12 cellular contexts compared by ENCODE assay signal in the genomic region with DNA sequence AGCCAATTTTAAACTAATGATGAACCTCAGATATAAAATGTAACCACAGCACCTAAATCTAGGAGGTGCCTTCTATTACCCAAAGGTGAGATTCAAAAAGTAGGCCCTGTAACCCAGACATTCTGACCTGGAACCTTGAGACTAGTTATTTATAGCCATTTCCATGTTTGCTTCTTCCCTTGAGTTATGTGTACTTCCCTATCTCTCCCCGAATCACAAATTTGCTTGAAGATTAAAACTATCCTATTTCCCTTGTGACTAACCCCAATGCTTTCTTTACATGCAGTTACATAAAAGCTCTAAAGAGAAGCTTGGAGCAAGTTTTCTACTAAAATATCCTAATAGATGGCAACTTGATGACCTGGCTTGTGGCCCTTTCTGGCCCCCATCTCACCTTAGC. TPM values are rescaled to one million over a fixed set of nuclear protein-coding genes. Genes with fewer than 3 reads are reported as not detected.
"Had no signal": no experiment of that assay in that cellular context is flagged by ENCODE, and none has a peak within 500 bp of the region (broad histone marks: within the 10 kb centered on the region; RNA-seq: fewer than 3 reads in every experiment).

No MANE protein-coding gene starts in this region.

- H2AFZ ChIP-seq: GM23248, GM23338 had no signal

- H3K4me3 ChIP-seq: GM23248, GM23338, HAP-1 had no signal

- H3K4me2 ChIP-seq: GM23338 had no signal

- H3K9ac ChIP-seq: GM23248 had no signal

- H3K4me3 Mint-ChIP-seq: GM23338, H9, HFFc6 had no signal

- H3K9me3 Mint-ChIP-seq: GM23338, HFFc6 had no signal

- H3K27ac Mint-ChIP-seq: GM23338, H9, HFFc6 had no signal

- H3K27ac ChIP-seq: GM23248 had no signal

- ATAC-seq: GM23338, HCT116 had no signal

- DNase-seq: GM23248, GOT3, H7, H9, HCEC 1CT, HFFc6 had no signal

- FAIRE-seq: H1, H54 had no signal

RNA-seq across cellular contexts. Expression of a gene that starts 32.6 kb away (rescaled TPM):
- total RNA-seq: GM23248, GM23338, H1, H4, H7, H9, HFFc6 had no signal
